Comparison of ENCODE assay signal across 8 cellular contexts in the genomic region with DNA sequence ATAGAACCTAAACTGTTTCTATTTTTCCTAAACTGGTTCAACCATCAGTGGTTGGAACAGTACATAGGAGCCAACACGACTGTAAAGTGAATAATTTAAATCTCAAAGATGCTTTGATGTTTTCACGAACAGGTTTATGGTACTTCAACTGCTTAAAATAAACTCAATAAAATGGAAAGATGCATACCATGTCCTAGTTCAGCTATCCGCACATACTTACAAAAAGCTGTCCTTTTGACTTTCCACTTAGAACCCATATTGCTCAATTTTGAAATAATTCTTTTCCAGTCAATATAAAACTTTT. TPM values are rescaled to one million over a fixed set of nuclear protein-coding genes. Genes with fewer than 3 reads are reported as not detected.
DNase-seq lines count a peak whose midpoint lies in the region; ATAC-seq lines count a peak whose summit lies in the region.

No MANE protein-coding gene starts in this region.

- H3K36me3 Mint-ChIP-seq in activated CD4-positive, alpha-beta T cell treated with anti-CD3 and anti-CD28 coated beads, Interleukin-2, amount 10 ng/mL, durations not matched to agents 24 days and 14 days (ENCODE audit: low read depth): peaks cover 9% of the 10 kb centered on the region
- peaks cover 8% of the 10 kb centered on the region for H3K36me3 Mint-ChIP-seq in activated CD4-positive, alpha-beta memory T cell treated with anti-CD3 and anti-CD28 coated beads for 36 hours

- H3K9ac ChIP-seq in iPS-18a (ENCODE audit: low read length): peak overlapping the region; percentile 56

- H3K27me3 ChIP-seq in iPS-18a (ENCODE audit: control insufficient read depth, insufficient read depth, low read length): no peaks in the 10 kb centered on the region

- H3K4me1 ChIP-seq in iPS-18a (ENCODE audit: control insufficient read depth, low read depth, low read length): peaks cover 12% of the 10 kb centered on the region

- H3K27me3 Mint-ChIP-seq in activated CD4-positive, alpha-beta T cell treated with anti-CD3 and anti-CD28 coated beads, Interleukin-2, amount 10 ng/mL, durations not matched to agents 24 days and 14 days: peaks cover 2% of the 10 kb centered on the region
- no peaks in the 10 kb centered on the region for H3K27me3 Mint-ChIP-seq in activated CD4-positive, alpha-beta memory T cell treated with anti-CD3 and anti-CD28 coated beads for 36 hours

- H3K27ac Mint-ChIP-seq in activated CD4-positive, alpha-beta T cell treated with anti-CD3 and anti-CD28 coated beads, Interleukin-2, amount 10 ng/mL, durations not matched to agents 24 days and 14 days: peak overlapping the region; percentile 86
- H3K27ac Mint-ChIP-seq in activated CD4-positive, alpha-beta memory T cell treated with anti-CD3 and anti-CD28 coated beads for 36 hours: peak overlapping the region; percentile 97

- intact Hi-C loops in activated CD4-positive, alpha-beta T cell treated with anti-CD3 and anti-CD28 coated beads, Interleukin-2, amount 10 ng/mL, durations not matched to agents 24 days and 14 days (cut with micrococcal nuclease): loop anchor here (1.0 to 5.0 kb wide), 5 partner anchors 8 to 596 kb away; a partner anchor contains a TSS
- intact Hi-C loops in activated CD4-positive, alpha-beta memory T cell treated with anti-CD3 and anti-CD28 coated beads for 36 hours (cut with micrococcal nuclease): loop anchor here (1.0 to 5.0 kb wide), 5 partner anchors 34 to 325 kb away; a partner anchor contains a TSS

- peak overlapping the region; percentile 90 for H3K4me3 Mint-ChIP-seq in activated CD4-positive, alpha-beta T cell treated with anti-CD3 and anti-CD28 coated beads, Interleukin-2, amount 10 ng/mL, durations not matched to agents 24 days and 14 days
- peak overlapping the region; percentile 100 for H3K4me3 Mint-ChIP-seq in activated CD4-positive, alpha-beta memory T cell treated with anti-CD3 and anti-CD28 coated beads for 36 hours

- no peak for ATAC-seq in HG02763 (IDR thresholded peaks at IDR 0.05; ENCODE audit: unreplicated experiment)
- ATAC-seq in HG02840 (IDR thresholded peaks at IDR 0.05; ENCODE audit: low FRiP score, unreplicated experiment): no peak

- DNase-seq in activated CD4-positive, alpha-beta T cell treated with anti-CD3 and anti-CD28 coated beads, Interleukin-2, amount 10 ng/mL, durations not matched to agents 24 days and 14 days: no peak
- no peak for DNase-seq in activated CD4-positive, alpha-beta T cell treated with anti-CD3 and anti-CD28 coated beads for 4 hours
- DNase-seq in activated CD4-positive, alpha-beta memory T cell treated with anti-CD3 and anti-CD28 coated beads for 36 hours: no peak
- peak; percentile 39 for DNase-seq in superior temporal gyrus (ENCODE audit: extremely low spot score)
- no peak for DNase-seq in NCI-H146 treated with DMSO at 0.1 percent for 48 hours (lab: John Stamatoyannopoulos, UW; ENCODE audit: unreplicated experiment)

- no peaks in the 10 kb centered on the region for H3K36me3 ChIP-seq in iPS-18a (ENCODE audit: control insufficient read depth, low read depth, low read length)

- CTCF ChIA-PET in activated CD4-positive, alpha-beta memory T cell treated with anti-CD3 and anti-CD28 coated beads for 36 hours (lab: Charles Lee): interaction anchor here (0.9 to 1.1 kb wide), 2 partner anchors 130 to 183 kb away, joined by 3 to 7 read pairs; a partner anchor contains a TSS

- H3K9me3 Mint-ChIP-seq in activated CD4-positive, alpha-beta T cell treated with anti-CD3 and anti-CD28 coated beads, Interleukin-2, amount 10 ng/mL, durations not matched to agents 24 days and 14 days: no peaks in the 10 kb centered on the region
- H3K9me3 Mint-ChIP-seq in activated CD4-positive, alpha-beta memory T cell treated with anti-CD3 and anti-CD28 coated beads for 36 hours: no peaks in the 10 kb centered on the region

- no peaks in the 10 kb centered on the region for H3K9me3 ChIP-seq in iPS-18a (ENCODE audit: control insufficient read depth, low read depth, low read length)

- H3K27ac ChIP-seq in iPS-18a (ENCODE audit: low read length): no peak overlapping the region

- POLR2A ChIA-PET in activated CD4-positive, alpha-beta memory T cell treated with anti-CD3 and anti-CD28 coated beads for 36 hours (lab: Charles Lee): interaction anchor here (0.7 to 2.1 kb wide), 5 partner anchors 10 to 274 kb away, joined by 3 to 6 read pairs (median 3); a partner anchor contains a TSS

- peaks cover 30% of the 10 kb centered on the region for H3K4me1 Mint-ChIP-seq in activated CD4-positive, alpha-beta T cell treated with anti-CD3 and anti-CD28 coated beads, Interleukin-2, amount 10 ng/mL, durations not matched to agents 24 days and 14 days
- H3K4me1 Mint-ChIP-seq in activated CD4-positive, alpha-beta memory T cell treated with anti-CD3 and anti-CD28 coated beads for 36 hours (ENCODE audit: low read depth): peaks cover 35% of the 10 kb centered on the region

- H3K4me3 ChIP-seq in iPS-18a (ENCODE audit: low read length): peak overlapping the region; percentile 75

RNA-seq across cellular contexts. Expression of a gene that starts 0.9 kb away (rescaled TPM):
- total RNA-seq in activated CD4-positive, alpha-beta T cell treated with anti-CD3 and anti-CD28 coated beads, Interleukin-2, amount 10 ng/mL, durations not matched to agents 24 days and 14 days: 79.3 and 79.6 TPM in 2 replicates
- total RNA-seq in activated CD4-positive, alpha-beta memory T cell treated with anti-CD3 and anti-CD28 coated beads for 36 hours: 10 to 100 TPM; 87.7 to 89.1 TPM
